In the genomic region with DNA sequence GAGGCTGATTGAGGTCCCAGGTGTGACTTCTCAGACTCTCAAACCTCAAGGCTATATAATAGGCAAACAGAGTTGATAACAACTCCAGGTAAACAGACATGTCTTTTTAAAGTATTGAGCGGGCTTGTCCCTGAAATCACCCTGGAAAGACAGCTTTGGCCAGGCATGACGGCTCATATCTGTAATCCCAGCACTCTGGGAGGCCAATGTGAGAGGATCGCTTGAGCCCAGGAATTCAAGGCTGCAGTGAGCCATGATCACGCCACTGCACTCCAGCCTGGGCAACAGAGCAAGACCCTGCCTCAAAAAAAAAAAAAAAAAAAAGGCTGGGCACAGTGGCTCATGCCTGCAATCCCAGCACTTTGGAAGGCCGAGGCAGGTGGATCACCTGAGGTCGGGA, we compare ENCODE assay signal across 8 cellular contexts. TPM values are rescaled to one million over a fixed set of nuclear protein-coding genes. Genes with fewer than 3 reads are reported as not detected.
DNase-seq lines count a peak whose midpoint lies in the region; ATAC-seq and TF ChIP-seq lines count a peak whose summit lies in the region.
"Not testable (repeated sequence)": the region's sequence is repeated elsewhere in the genome, so short reads cannot be mapped to it uniquely, and the experiment has no call there.

No MANE protein-coding gene starts in this region.

- H3K4me1 Mint-ChIP-seq in CD4-positive, CD25-positive, alpha-beta regulatory T cell = peaks cover 12 to 55% (median 29%) of the 10 kb centered on the region in 4 donors
- peaks cover 37% of the 10 kb centered on the region for H3K4me1 Mint-ChIP-seq in T-helper 17 cell
- H3K4me1 Mint-ChIP-seq in activated T-cell treated with anti-CD3 and anti-CD28 coated beads, Interleukin-2, amount 50 U/mL, for 72 hours (ENCODE audit: low read depth) = peaks cover 56% of the 10 kb centered on the region
- peaks cover 46% of the 10 kb centered on the region for H3K4me1 Mint-ChIP-seq in dendritic cell treated with granulocyte-macrophage colony-stimulating factor and Interleukin-4, amounts not matched to agents 40 ng/mL and 50 ng/mL, for 4 days (ENCODE audit: low read depth)
- H3K4me1 Mint-ChIP-seq in memory B cell = peaks cover 40% of the 10 kb centered on the region
- H3K4me1 Mint-ChIP-seq in stimulated activated naive CD8-positive, alpha-beta T cell treated with anti-CD3 and anti-CD28 coated beads, Interleukin-15, Interleukin-2, amounts not matched to agents 100 ng/mL and 50 ng/mL, for 24 hours (ENCODE audit: low read depth) = peaks cover 72% of the 10 kb centered on the region
- H3K4me1 Mint-ChIP-seq in type B pancreatic cell (ENCODE audit: unreplicated experiment) = peaks cover 14% of the 10 kb centered on the region

- intact Hi-C loops in dendritic cell treated with granulocyte-macrophage colony-stimulating factor and Interleukin-4, amounts not matched to agents 40 ng/mL and 50 ng/mL, for 4 days (cut with micrococcal nuclease); prostate gland (cut with DNase I): not testable (repeated sequence)

- TF ChIP-seq CTCF in prostate gland (IDR thresholded peaks at IDR 0.05); type B pancreatic cell (conservative IDR thresholded peaks at IDR 0.05): not testable (repeated sequence)

- not testable (repeated sequence) for H3K9me3 Mint-ChIP-seq in CD4-positive, CD25-positive, alpha-beta regulatory T cell; activated T-cell treated with anti-CD3 and anti-CD28 coated beads, Interleukin-2, amount 50 U/mL, for 72 hours; dendritic cell treated with granulocyte-macrophage colony-stimulating factor and Interleukin-4, amounts not matched to agents 40 ng/mL and 50 ng/mL, for 4 days; memory B cell; stimulated activated naive CD8-positive, alpha-beta T cell treated with anti-CD3 and anti-CD28 coated beads, Interleukin-15, Interleukin-2, amounts not matched to agents 100 ng/mL and 50 ng/mL, for 24 hours; type B pancreatic cell

- not testable (repeated sequence) for H3K27me3 Mint-ChIP-seq in CD4-positive, CD25-positive, alpha-beta regulatory T cell; T-helper 17 cell; activated T-cell treated with anti-CD3 and anti-CD28 coated beads, Interleukin-2, amount 50 U/mL, for 72 hours (ENCODE audit: low read depth); memory B cell; stimulated activated naive CD8-positive, alpha-beta T cell treated with anti-CD3 and anti-CD28 coated beads, Interleukin-15, Interleukin-2, amounts not matched to agents 100 ng/mL and 50 ng/mL, for 24 hours; type B pancreatic cell
- peaks cover 32% of the 10 kb centered on the region for H3K27me3 Mint-ChIP-seq in dendritic cell treated with granulocyte-macrophage colony-stimulating factor and Interleukin-4, amounts not matched to agents 40 ng/mL and 50 ng/mL, for 4 days

- 68% methylated on average over 6 of the region's 6 CpGs for WGBS in prostate gland

- ATAC-seq in CD4-positive, CD25-positive, alpha-beta regulatory T cell (ENCODE audit: low read depth in 2 of 2); T-helper 17 cell; activated T-cell treated with anti-CD3 and anti-CD28 coated beads, Interleukin-2, amount 50 U/mL, for 72 hours (replicated peaks in 1 of 2); memory B cell (ENCODE audit: low read depth): not testable (repeated sequence)

- peaks cover 42% of the 10 kb centered on the region for H3K4me1 ChIP-seq in CD4-positive, CD25-positive, alpha-beta regulatory T cell (ENCODE audit: control insufficient read depth, insufficient read depth, low read length, poor library complexity, severe bottlenecking)
- H3K4me1 ChIP-seq in prostate gland (replicated peaks) = not testable (repeated sequence)

- TF ChIP-seq POLR2A in prostate gland (IDR thresholded peaks at IDR 0.05) = not testable (repeated sequence)

- peaks cover 11% of the 10 kb centered on the region for H3K36me3 Mint-ChIP-seq in CD4-positive, CD25-positive, alpha-beta regulatory T cell
- H3K36me3 Mint-ChIP-seq in T-helper 17 cell (ENCODE audit: low read depth) (peaks cover 12% of the 10 kb centered on the region), memory B cell (peaks cover 14% of the 10 kb centered on the region)
- H3K36me3 Mint-ChIP-seq in activated T-cell treated with anti-CD3 and anti-CD28 coated beads, Interleukin-2, amount 50 U/mL, for 72 hours (ENCODE audit: insufficient read depth in 2 of 2) = peaks cover 7 to 24% of the 10 kb centered on the region in 2 donors
- H3K36me3 Mint-ChIP-seq in dendritic cell treated with granulocyte-macrophage colony-stimulating factor and Interleukin-4, amounts not matched to agents 40 ng/mL and 50 ng/mL, for 4 days (ENCODE audit: low read depth); type B pancreatic cell: not testable (repeated sequence)
- H3K36me3 Mint-ChIP-seq in stimulated activated naive CD8-positive, alpha-beta T cell treated with anti-CD3 and anti-CD28 coated beads, Interleukin-15, Interleukin-2, amounts not matched to agents 100 ng/mL and 50 ng/mL, for 24 hours (ENCODE audit: low read depth) = peaks cover 55% of the 10 kb centered on the region

- H3K27ac ChIP-seq in CD4-positive, CD25-positive, alpha-beta regulatory T cell (ENCODE audit: insufficient read depth, low read length, poor library complexity, severe bottlenecking) = not testable (repeated sequence)
- peak overlapping the region; percentile 77 to 78 for H3K27ac ChIP-seq in prostate gland

- not testable (repeated sequence) for DNase-seq in CD4-positive, CD25-positive, alpha-beta regulatory T cell; T-helper 17 cell; activated T-cell treated with anti-CD3 and anti-CD28 coated beads, Interleukin-2, amount 50 U/mL, for 72 hours; memory B cell (ENCODE audit: low spot score in 2 of 2); prostate gland (ENCODE audit: low spot score); type B pancreatic cell (ENCODE audit: extremely low spot score, unreplicated experiment)

- H3K4me3 ChIP-seq in CD4-positive, CD25-positive, alpha-beta regulatory T cell (ENCODE audit: low read depth, low read length); prostate gland: not testable (repeated sequence)

- H3K27ac Mint-ChIP-seq in CD4-positive, CD25-positive, alpha-beta regulatory T cell = peak overlapping the region in 2 of 3 donors; percentile 9 to 54
- H3K27ac Mint-ChIP-seq in T-helper 17 cell = peak overlapping the region; percentile 32
- peak overlapping the region; percentile 50 for H3K27ac Mint-ChIP-seq in activated T-cell treated with anti-CD3 and anti-CD28 coated beads, Interleukin-2, amount 50 U/mL, for 72 hours
- H3K27ac Mint-ChIP-seq in dendritic cell treated with granulocyte-macrophage colony-stimulating factor and Interleukin-4, amounts not matched to agents 40 ng/mL and 50 ng/mL, for 4 days = peak overlapping the region; percentile 79
- peak overlapping the region; percentile 79 for H3K27ac Mint-ChIP-seq in memory B cell
- H3K27ac Mint-ChIP-seq in stimulated activated naive CD8-positive, alpha-beta T cell treated with anti-CD3 and anti-CD28 coated beads, Interleukin-15, Interleukin-2, amounts not matched to agents 100 ng/mL and 50 ng/mL, for 24 hours = peak overlapping the region; percentile 40
- peak overlapping the region; percentile 70 for H3K27ac Mint-ChIP-seq in type B pancreatic cell

- H3K9me3 ChIP-seq in CD4-positive, CD25-positive, alpha-beta regulatory T cell (ENCODE audit: control insufficient read depth in 2 of 2, low read length in 2 of 2); T-helper 17 cell (ENCODE audit: control insufficient read depth, low read length, poor library complexity, severe bottlenecking); prostate gland: not testable (repeated sequence)

- not testable (repeated sequence) for H3K27me3 ChIP-seq in CD4-positive, CD25-positive, alpha-beta regulatory T cell (ENCODE audit: control insufficient read depth, insufficient read depth, low read length); prostate gland (replicated peaks; ENCODE audit: insufficient read depth)

- H3K4me3 Mint-ChIP-seq in CD4-positive, CD25-positive, alpha-beta regulatory T cell; T-helper 17 cell; activated T-cell treated with anti-CD3 and anti-CD28 coated beads, Interleukin-2, amount 50 U/mL, for 72 hours; dendritic cell treated with granulocyte-macrophage colony-stimulating factor and Interleukin-4, amounts not matched to agents 40 ng/mL and 50 ng/mL, for 4 days; memory B cell; stimulated activated naive CD8-positive, alpha-beta T cell treated with anti-CD3 and anti-CD28 coated beads, Interleukin-15, Interleukin-2, amounts not matched to agents 100 ng/mL and 50 ng/mL, for 24 hours; type B pancreatic cell: not testable (repeated sequence)

- H3K36me3 ChIP-seq in CD4-positive, CD25-positive, alpha-beta regulatory T cell (ENCODE audit: control insufficient read depth, insufficient read depth, low read length) = peaks cover 19% of the 10 kb centered on the region
- H3K36me3 ChIP-seq in prostate gland = not testable (repeated sequence)

RNA-seq across cellular contexts. Expression of a gene that starts 4.9 kb away (rescaled TPM):
- 140 TPM for total RNA-seq in CD4-positive, CD25-positive, alpha-beta regulatory T cell
- polyA plus RNA-seq in CD4-positive, CD25-positive, alpha-beta regulatory T cell = 10 to 100 TPM; 25.7 to 32.3 (median 27.7) TPM
- total RNA-seq in T-helper 17 cell = 100 to 1,000 TPM; 116 to 117 TPM
- 100 to 1,000 TPM; 159 to 193 TPM for total RNA-seq in activated T-cell treated with anti-CD3 and anti-CD28 coated beads, Interleukin-2, amount 50 U/mL, for 72 hours
- total RNA-seq in prostate gland = 100 to 1,000 TPM; 113 to 146 TPM
- total RNA-seq in type B pancreatic cell (ENCODE audit: low replicate concordance) = 37.2 and 49.8 TPM in 2 replicates
